In genomic region chr4:39046243-39046642, GRCh38 we compare ENCODE assay signal across 8 cellular contexts. TPM values are rescaled to one million over a fixed set of nuclear protein-coding genes. Genes with fewer than 3 reads are reported as not detected.
DNase-seq lines count a peak whose midpoint lies in the region; ATAC-seq lines count a peak whose summit lies in the region.

No MANE protein-coding gene starts in this region.

- no peaks in the 10 kb centered on the region for H3K27me3 Mint-ChIP-seq in activated naive CD8-positive, alpha-beta T cell treated with anti-CD3 and anti-CD28 coated beads, Interleukin-2, amount 50 U/mL, for 24 hours

- no peak for ATAC-seq in activated naive CD8-positive, alpha-beta T cell treated with anti-CD3 and anti-CD28 coated beads, Interleukin-2, amount 50 U/mL, for 24 hours
- ATAC-seq in HG02759 (IDR thresholded peaks at IDR 0.05; ENCODE audit: unreplicated experiment) (no peak), HG02973 (IDR thresholded peaks at IDR 0.05; ENCODE audit: unreplicated experiment) (no peak)

- H3K79me2 ChIP-seq in mesendoderm (ENCODE audit: control insufficient read depth, insufficient read depth, low read length) = peaks cover 1% of the 10 kb centered on the region

- H3K9me3 Mint-ChIP-seq in activated naive CD8-positive, alpha-beta T cell treated with anti-CD3 and anti-CD28 coated beads, Interleukin-2, amount 50 U/mL, for 24 hours = no peaks in the 10 kb centered on the region

- no peaks in the 10 kb centered on the region for H3K27me3 ChIP-seq in HUES6 (ENCODE audit: control insufficient read depth, insufficient read depth, low read length)
- H3K27me3 ChIP-seq in mesendoderm (ENCODE audit: insufficient read depth, low read length, poor library complexity) = no peaks in the 10 kb centered on the region

- H3K36me3 Mint-ChIP-seq in activated naive CD8-positive, alpha-beta T cell treated with anti-CD3 and anti-CD28 coated beads, Interleukin-2, amount 50 U/mL, for 24 hours (ENCODE audit: low read depth) = no peaks in the 10 kb centered on the region

- WGBS in mesendoderm (ENCODE audit: extremely low coverage, insufficient coverage, low lambda C conversion rate) = no CpG with 5 or more reads among the region's 8 CpGs

- H2BK5ac ChIP-seq in mesendoderm (ENCODE audit: low read length) = no peak overlapping the region

- peaks cover 13% of the 10 kb centered on the region for H3K4me1 ChIP-seq in HUES6 (ENCODE audit: control insufficient read depth, insufficient read depth, low read length)
- H3K4me1 ChIP-seq in mesendoderm (ENCODE audit: control insufficient read depth, low read depth, low read length) = peaks cover 5% of the 10 kb centered on the region

- no peaks in the 10 kb centered on the region for H3K79me1 ChIP-seq in mesendoderm (ENCODE audit: low read length)

- H3K36me3 ChIP-seq in HUES6 (ENCODE audit: control insufficient read depth, insufficient read depth, low read length) (no peaks in the 10 kb centered on the region), mesendoderm (ENCODE audit: control insufficient read depth, insufficient read depth, low read length) (no peaks in the 10 kb centered on the region)

- H3K56ac ChIP-seq in mesendoderm (ENCODE audit: low read length) = no peak overlapping the region

- H3K4me3 ChIP-seq in HUES6 (ENCODE audit: low read depth, low read length) (peak overlapping the region; percentile 83; the same call in 1 of the 2 replicates), mesendoderm (ENCODE audit: low read length) (no peak overlapping the region)

- peak overlapping the region; percentile 88 for H3K4me3 Mint-ChIP-seq in activated naive CD8-positive, alpha-beta T cell treated with anti-CD3 and anti-CD28 coated beads, Interleukin-2, amount 50 U/mL, for 24 hours

- peak overlapping the region; percentile 57 for H2BK15ac ChIP-seq in mesendoderm (replicated peaks; ENCODE audit: low read depth)

- no peak overlapping the region for H3K23ac ChIP-seq in mesendoderm (ENCODE audit: low read length)

- H4K5ac ChIP-seq in mesendoderm (ENCODE audit: low read length) = no peak overlapping the region

- no peak overlapping the region for H2BK120ac ChIP-seq in mesendoderm (ENCODE audit: low read depth, low read length)

- H3K9ac ChIP-seq in HUES6 (ENCODE audit: low read length) (no peak overlapping the region), mesendoderm (ENCODE audit: low read length) (no peak overlapping the region)

- H3K4me2 ChIP-seq in mesendoderm (ENCODE audit: low read length) = no peak overlapping the region

- no peaks in the 10 kb centered on the region for H3K9me3 ChIP-seq in HUES6 (ENCODE audit: control insufficient read depth, insufficient read depth, low read depth, low read length)

- H3K27ac ChIP-seq in HUES6 (ENCODE audit: low read depth, low read length) (no peak overlapping the region), mesendoderm (ENCODE audit: low read depth, low read length) (no peak overlapping the region)

- peak; percentile 59 to 62 for DNase-seq in AML-193 (lab: John Stamatoyannopoulos, UW)
- no peak for DNase-seq in activated naive CD8-positive, alpha-beta T cell treated with anti-CD3 and anti-CD28 coated beads, Interleukin-2, amount 50 U/mL, for 24 hours
- peak; percentile 18 for DNase-seq in mesendoderm
- DNase-seq in NCI-H2107 treated with DMSO at 0.1 percent for 48 hours (lab: John Stamatoyannopoulos, UW; ENCODE audit: unreplicated experiment) = no peak
- DNase-seq in HK-2 (ENCODE audit: unreplicated experiment) = no peak

- H3K18ac ChIP-seq in mesendoderm (ENCODE audit: low read length) = no peak overlapping the region

- H3K4ac ChIP-seq in mesendoderm (ENCODE audit: low read depth, low read length) = no peak overlapping the region

- peak overlapping the region; percentile 88 for H3K27ac Mint-ChIP-seq in activated naive CD8-positive, alpha-beta T cell treated with anti-CD3 and anti-CD28 coated beads, Interleukin-2, amount 50 U/mL, for 24 hours

- H4K8ac ChIP-seq in mesendoderm (ENCODE audit: low read depth, low read length) = peak overlapping the region; percentile 65

- no peak overlapping the region for H2AK5ac ChIP-seq in mesendoderm (ENCODE audit: low read length)

- H3K4me1 Mint-ChIP-seq in activated naive CD8-positive, alpha-beta T cell treated with anti-CD3 and anti-CD28 coated beads, Interleukin-2, amount 50 U/mL, for 24 hours = peaks cover 52% of the 10 kb centered on the region

RNA-seq across cellular contexts. Expression of gene TMEM156, which starts 14.0 kb away (rescaled TPM):
- polyA plus RNA-seq in mesendoderm (2013, experiment 1 of 2) = not detected
- not detected for polyA plus RNA-seq in mesendoderm (2013, experiment 2 of 2)

RNA-seq across cellular contexts. Expression of gene KLHL5, which starts 15.8 kb away (rescaled TPM):
- polyA plus RNA-seq in mesendoderm (2013, experiment 1 of 2) = 9.7 TPM
- polyA plus RNA-seq in mesendoderm (2013, experiment 2 of 2) = 9.5 TPM

Comparison
In these comparisons a context has a peak if more than half of its experiments do, and no peak if none do; other contexts are left out.
1. DNase-seq: peak in AML-193 (2 of 2) and mesendoderm (single experiment); none in activated naive CD8-positive, alpha-beta T cell treated with anti-CD3 and anti-CD28 coated beads, Interleukin-2, amount 50 U/mL, for 24 hours (single experiment), NCI-H2107 treated with DMSO at 0.1 percent for 48 hours (single experiment) and HK-2 (single experiment).